15 cellular contexts compared by ENCODE assay signal in the genomic region with DNA sequence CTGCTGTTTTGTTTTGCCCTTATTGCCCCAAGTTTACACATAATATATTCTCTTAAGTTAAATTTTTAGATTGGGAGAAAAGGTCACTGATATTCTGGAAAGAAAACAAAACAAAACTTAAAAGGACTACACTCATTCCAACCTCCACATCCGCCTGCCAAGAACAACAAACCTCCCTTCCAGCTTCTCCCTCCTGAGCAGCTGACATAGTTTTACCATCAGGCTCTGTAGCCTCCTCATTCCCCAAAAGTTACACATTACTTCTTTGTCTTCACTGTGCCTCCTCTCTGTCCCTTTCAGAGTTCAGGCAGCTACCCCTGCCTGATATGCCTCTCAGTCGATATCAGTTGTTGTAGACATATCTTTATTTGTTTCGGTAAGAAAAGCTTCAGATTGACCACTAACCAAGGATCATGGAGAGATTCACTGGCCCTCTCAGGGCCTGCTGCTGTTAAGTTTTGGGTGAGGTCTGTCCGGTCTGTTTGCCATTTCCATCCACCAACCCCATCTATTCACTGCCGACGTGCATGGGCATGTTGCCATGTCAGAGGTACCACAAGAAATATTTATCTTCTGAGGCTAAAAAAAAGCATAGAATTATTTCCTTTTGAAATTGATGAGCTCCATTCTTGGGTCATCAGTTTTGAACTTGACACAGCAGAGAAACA.
DNase-seq lines count a peak whose midpoint lies in the region; ATAC-seq and TF ChIP-seq lines count a peak whose summit lies in the region.
"Had no signal": no experiment of that assay in that cellular context is flagged by ENCODE, and none has a peak within 500 bp of the region (broad histone marks: within the 10 kb centered on the region; RNA-seq: fewer than 3 reads in every experiment).

No MANE protein-coding gene starts in this region.

- DNase-seq in endothelial cell (ENCODE audit: low spot score): no peak
- DNase-seq in mesenchymal stem cell: no peak
- DNase-seq in thoracic aorta (ENCODE audit: low spot score): no peak
- no peak for DNase-seq in T-helper 2 cell treated with Interferon-gamma antibody and Interleukin-4, amounts not matched to agents 5 μg/mL and 100 μg/mL, for 36 hours (ENCODE audit: low spot score)
- DNase-seq in AML-193 (lab: John Stamatoyannopoulos, UW): no peak
- DNase-seq: activated T-cell treated with anti-CD3 and anti-CD28 coated beads, Interleukin-2, amount 50 U/mL, for 24 hours; anterior cingulate cortex; COR-L47; immature natural killer cell; NCI-H146; NCI-H774; occipital lobe had no signal

- H2BK12ac ChIP-seq in mesenchymal stem cell (ENCODE audit: low read length in 2 of 2): peak overlapping the region in 1 of 2 experiments; percentile 75

- H3K9ac ChIP-seq in mesenchymal stem cell (ENCODE audit: low read length): no peak overlapping the region

- H2AK5ac ChIP-seq in mesenchymal stem cell (ENCODE audit: low read length, severe bottlenecking): peak overlapping the region; percentile 93

- peak overlapping the region; percentile 19 to 48 for H3K18ac ChIP-seq in mesenchymal stem cell (ENCODE audit: low read depth in 1 of 2, low read length in 2 of 2)

- no peak overlapping the region for H3K14ac ChIP-seq in mesenchymal stem cell (ENCODE audit: low read length in 2 of 2)

- H3K4me1 ChIP-seq in mesenchymal stem cell (ENCODE audit: control insufficient read depth, insufficient read depth, low read depth, low read length) (peaks cover 9% of the 10 kb centered on the region), thoracic aorta (ENCODE audit: control insufficient read depth in 1 of 2, low read depth in 2 of 2) (peaks cover 24 to 38% of the 10 kb centered on the region in 2 donors)

- H3K4me3 Mint-ChIP-seq in endothelial cell (ENCODE audit: unreplicated experiment): no peak overlapping the region
- H3K4me3 Mint-ChIP-seq in T-helper 2 cell treated with Interferon-gamma antibody and Interleukin-4, amounts not matched to agents 5 μg/mL and 100 μg/mL, for 36 hours: no peak overlapping the region
- H3K4me3 Mint-ChIP-seq: activated T-cell treated with anti-CD3 and anti-CD28 coated beads, Interleukin-2, amount 50 U/mL, for 24 hours; immature natural killer cell had no signal

- no peaks in the 10 kb centered on the region for H3K9me3 ChIP-seq in mesenchymal stem cell (ENCODE audit: control insufficient read depth, low read length)
- no peaks in the 10 kb centered on the region for H3K9me3 ChIP-seq in thoracic aorta

- H2AFZ ChIP-seq in mesenchymal stem cell (ENCODE audit: low read depth, low read length): no peak overlapping the region

- no peak overlapping the region for H2BK15ac ChIP-seq in mesenchymal stem cell (ENCODE audit: low read depth, poor library complexity, severe bottlenecking)

- H4K8ac ChIP-seq in mesenchymal stem cell (ENCODE audit: low read length): peak overlapping the region; percentile 54

- no peak overlapping the region for H3K4me3 ChIP-seq in mesenchymal stem cell (ENCODE audit: insufficient read depth in 1 of 2, low read depth in 1 of 2, low read length in 2 of 2)
- no peak overlapping the region for H3K4me3 ChIP-seq in thoracic aorta

- H3K79me1 ChIP-seq in mesenchymal stem cell (replicated peaks; ENCODE audit: low read length, poor library complexity, severe bottlenecking): no peaks in the 10 kb centered on the region

- H2BK120ac ChIP-seq in mesenchymal stem cell (ENCODE audit: low read depth, low read length): no peak overlapping the region

- H3K27ac ChIP-seq in mesenchymal stem cell (ENCODE audit: low read length, poor library complexity, severe bottlenecking): peak overlapping the region; percentile 99
- peak overlapping the region; percentile 1 to 3 for H3K27ac ChIP-seq in thoracic aorta

- no peak overlapping the region for H4K91ac ChIP-seq in mesenchymal stem cell (ENCODE audit: low read length)

- no peak for TF ChIP-seq CTCF in endothelial cell (IDR thresholded peaks at IDR 0.05; ENCODE audit: unreplicated experiment)
- no peak for TF ChIP-seq CTCF in thoracic aorta (IDR thresholded peaks at IDR 0.05)

- peaks cover 40% of the 10 kb centered on the region for H3K4me1 Mint-ChIP-seq in endothelial cell (ENCODE audit: unreplicated experiment)
- no peaks in the 10 kb centered on the region for H3K4me1 Mint-ChIP-seq in T-helper 2 cell treated with Interferon-gamma antibody and Interleukin-4, amounts not matched to agents 5 μg/mL and 100 μg/mL, for 36 hours (ENCODE audit: low read depth)
- H3K4me1 Mint-ChIP-seq: immature natural killer cell had no signal

- no peaks in the 10 kb centered on the region for H3K27me3 Mint-ChIP-seq in endothelial cell (ENCODE audit: unreplicated experiment)
- H3K27me3 Mint-ChIP-seq in T-helper 2 cell treated with Interferon-gamma antibody and Interleukin-4, amounts not matched to agents 5 μg/mL and 100 μg/mL, for 36 hours (ENCODE audit: low read depth): no peaks in the 10 kb centered on the region

- ATAC-seq in thoracic aorta (ENCODE audit: insufficient number of reproducible peaks, low FRiP score, low read depth) (no peak), GM21367 (IDR thresholded peaks at IDR 0.05; ENCODE audit: unreplicated experiment) (no peak), HG03571 (IDR thresholded peaks at IDR 0.05; ENCODE audit: unreplicated experiment) (no peak)

- no peak overlapping the region for H3K23ac ChIP-seq in mesenchymal stem cell (ENCODE audit: low read length in 2 of 2)

- 94% methylated on average over 4 of the region's 6 CpGs for WGBS in mesenchymal stem cell

- H3K36me3 ChIP-seq in mesenchymal stem cell (ENCODE audit: control insufficient read depth in 1 of 2, insufficient read depth in 2 of 2, low read depth in 1 of 2, low read length in 2 of 2): no peaks in the 10 kb centered on the region
- H3K36me3 ChIP-seq in thoracic aorta: no peaks in the 10 kb centered on the region

- H3K4me2 ChIP-seq in mesenchymal stem cell (ENCODE audit: low read length, poor library complexity, severe bottlenecking): no peak overlapping the region

- H3K4ac ChIP-seq in mesenchymal stem cell (ENCODE audit: low read depth in 1 of 2, low read length in 2 of 2): no peak overlapping the region

- peak overlapping the region; percentile 57 for H3K27ac Mint-ChIP-seq in endothelial cell (ENCODE audit: unreplicated experiment)
- H3K27ac Mint-ChIP-seq in T-helper 2 cell treated with Interferon-gamma antibody and Interleukin-4, amounts not matched to agents 5 μg/mL and 100 μg/mL, for 36 hours: no peak overlapping the region
- H3K27ac Mint-ChIP-seq: activated T-cell treated with anti-CD3 and anti-CD28 coated beads, Interleukin-2, amount 50 U/mL, for 24 hours; immature natural killer cell had no signal

- no peaks in the 10 kb centered on the region for H3K36me3 Mint-ChIP-seq in endothelial cell (ENCODE audit: low read depth, unreplicated experiment)
- H3K36me3 Mint-ChIP-seq in T-helper 2 cell treated with Interferon-gamma antibody and Interleukin-4, amounts not matched to agents 5 μg/mL and 100 μg/mL, for 36 hours (ENCODE audit: low read depth): no peaks in the 10 kb centered on the region

- peak overlapping the region; percentile 96 for H2BK5ac ChIP-seq in mesenchymal stem cell (ENCODE audit: low read depth, low read length, poor library complexity, severe bottlenecking)

- no peaks in the 10 kb centered on the region for H3K9me3 Mint-ChIP-seq in endothelial cell (ENCODE audit: unreplicated experiment)
- no peaks in the 10 kb centered on the region for H3K9me3 Mint-ChIP-seq in T-helper 2 cell treated with Interferon-gamma antibody and Interleukin-4, amounts not matched to agents 5 μg/mL and 100 μg/mL, for 36 hours
- H3K9me3 Mint-ChIP-seq: activated T-cell treated with anti-CD3 and anti-CD28 coated beads, Interleukin-2, amount 50 U/mL, for 24 hours had no signal

- H3K27me3 ChIP-seq in mesenchymal stem cell (ENCODE audit: control insufficient read depth in 1 of 2, insufficient read depth in 1 of 2, low read length in 2 of 2): no peaks in the 10 kb centered on the region
- H3K27me3 ChIP-seq in thoracic aorta (replicated peaks; ENCODE audit: insufficient read depth): no peaks in the 10 kb centered on the region

TF ChIP-seq in PFSK-1, 5 proteins besides CTCF, POLR2A, EP300 and RAD21:
- TF ChIP-seq FOXP2 (optimal IDR thresholded peaks at IDR 0.05; ENCODE audit: borderline replicate concordance, extremely low read depth, extremely low read length, insufficient read depth) (no peak), TAF1 (IDR thresholded peaks at IDR 0.05; ENCODE audit: borderline replicate concordance, insufficient read depth, low read length) (no peak), POLR2AphosphoS5 (IDR thresholded peaks at IDR 0.05; ENCODE audit: low read depth, low read length) (no peak), SIN3A (IDR thresholded peaks at IDR 0.05; ENCODE audit: borderline replicate concordance, insufficient read depth, low read length) (peak; percentile 37; the same call in 1 of the 2 replicates)
- TF ChIP-seq, protein P1, sequence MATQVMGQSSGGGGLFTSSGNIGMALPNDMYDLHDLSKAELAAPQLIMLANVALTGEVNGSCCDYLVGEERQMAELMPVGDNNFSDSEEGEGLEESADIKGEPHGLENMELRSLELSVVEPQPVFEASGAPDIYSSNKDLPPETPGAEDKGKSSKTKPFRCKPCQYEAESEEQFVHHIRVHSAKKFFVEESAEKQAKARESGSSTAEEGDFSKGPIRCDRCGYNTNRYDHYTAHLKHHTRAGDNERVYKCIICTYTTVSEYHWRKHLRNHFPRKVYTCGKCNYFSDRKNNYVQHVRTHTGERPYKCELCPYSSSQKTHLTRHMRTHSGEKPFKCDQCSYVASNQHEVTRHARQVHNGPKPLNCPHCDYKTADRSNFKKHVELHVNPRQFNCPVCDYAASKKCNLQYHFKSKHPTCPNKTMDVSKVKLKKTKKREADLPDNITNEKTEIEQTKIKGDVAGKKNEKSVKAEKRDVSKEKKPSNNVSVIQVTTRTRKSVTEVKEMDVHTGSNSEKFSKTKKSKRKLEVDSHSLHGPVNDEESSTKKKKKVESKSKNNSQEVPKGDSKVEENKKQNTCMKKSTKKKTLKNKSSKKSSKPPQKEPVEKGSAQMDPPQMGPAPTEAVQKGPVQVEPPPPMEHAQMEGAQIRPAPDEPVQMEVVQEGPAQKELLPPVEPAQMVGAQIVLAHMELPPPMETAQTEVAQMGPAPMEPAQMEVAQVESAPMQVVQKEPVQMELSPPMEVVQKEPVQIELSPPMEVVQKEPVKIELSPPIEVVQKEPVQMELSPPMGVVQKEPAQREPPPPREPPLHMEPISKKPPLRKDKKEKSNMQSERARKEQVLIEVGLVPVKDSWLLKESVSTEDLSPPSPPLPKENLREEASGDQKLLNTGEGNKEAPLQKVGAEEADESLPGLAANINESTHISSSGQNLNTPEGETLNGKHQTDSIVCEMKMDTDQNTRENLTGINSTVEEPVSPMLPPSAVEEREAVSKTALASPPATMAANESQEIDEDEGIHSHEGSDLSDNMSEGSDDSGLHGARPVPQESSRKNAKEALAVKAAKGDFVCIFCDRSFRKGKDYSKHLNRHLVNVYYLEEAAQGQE (IDR thresholded peaks at IDR 0.05; ENCODE audit: insufficient read depth in 1 of 2, low read depth in 2 of 2, low read length in 2 of 2): peak in 1 of 2 experiments; percentile 25; a peak in 1 of 4 replicates
